Comparison of ENCODE assay signal across 8 cellular contexts in the genomic region with DNA sequence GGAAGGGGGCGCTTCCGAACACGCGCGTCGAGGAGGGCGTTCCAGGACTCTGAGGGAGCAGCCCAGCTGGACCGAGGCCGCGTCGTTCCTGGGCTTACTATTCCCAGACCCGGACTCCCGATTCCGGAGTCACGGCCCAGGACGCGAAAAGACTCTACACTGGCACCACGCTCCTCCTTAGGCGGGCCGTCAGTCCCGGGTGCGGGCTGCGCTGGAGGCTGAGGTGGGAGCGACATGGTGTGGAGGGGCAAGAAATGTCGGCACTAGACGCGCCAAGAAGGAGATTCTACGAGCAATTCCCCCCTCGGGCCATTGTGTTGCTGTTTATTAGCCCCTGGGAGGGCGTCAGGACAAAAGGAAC. TPM values are rescaled to one million over a fixed set of nuclear protein-coding genes. Genes with fewer than 3 reads are reported as not detected.
DNase-seq lines count a peak whose midpoint lies in the region; ATAC-seq and TF ChIP-seq lines count a peak whose summit lies in the region.

No MANE protein-coding gene starts in this region.

- H3K4me1 ChIP-seq in ES-I3 (ENCODE audit: insufficient read depth, low read length), result no peaks in the 10 kb centered on the region
- H3K4me1 ChIP-seq in KMS-11 (ENCODE audit: low read depth, poor library complexity, severe bottlenecking), result no peaks in the 10 kb centered on the region
- peaks cover 15% of the 10 kb centered on the region for H3K4me1 ChIP-seq in mononuclear cell (ENCODE audit: insufficient read depth, low read length)

- intact Hi-C loops in dendritic cell treated with granulocyte-macrophage colony-stimulating factor and Interleukin-4, amounts not matched to agents 40 ng/mL and 50 ng/mL, for 4 days (cut with micrococcal nuclease), result no loop called here

- H3K27me3 Mint-ChIP-seq in dendritic cell treated with granulocyte-macrophage colony-stimulating factor and Interleukin-4, amounts not matched to agents 40 ng/mL and 50 ng/mL, for 4 days, result peaks cover 35% of the 10 kb centered on the region

- peak overlapping the region; percentile 88 for H3K4me3 Mint-ChIP-seq in dendritic cell treated with granulocyte-macrophage colony-stimulating factor and Interleukin-4, amounts not matched to agents 40 ng/mL and 50 ng/mL, for 4 days

- H4K20me1 ChIP-seq in KMS-11 (ENCODE audit: insufficient read depth), result no peaks in the 10 kb centered on the region

- H3K4me3 ChIP-seq in KMS-11 (IDR thresholded peaks at IDR 0.05; ENCODE audit: insufficient read depth, low read depth, low read length), result no peak overlapping the region
- peak overlapping the region; percentile 43 for H3K4me3 ChIP-seq in mononuclear cell (ENCODE audit: low read length)

- H3K79me2 ChIP-seq in KMS-11 (ENCODE audit: insufficient read depth, low read depth), result no peaks in the 10 kb centered on the region

- no peak for TF ChIP-seq CTCF in KMS-11 (conservative IDR thresholded peaks at IDR 0.05; ENCODE audit: low read depth, low read length)

- H3K4me1 Mint-ChIP-seq in dendritic cell treated with granulocyte-macrophage colony-stimulating factor and Interleukin-4, amounts not matched to agents 40 ng/mL and 50 ng/mL, for 4 days (ENCODE audit: low read depth), result peaks cover 18% of the 10 kb centered on the region

- H3K4me2 ChIP-seq in KMS-11, result peak overlapping the region; percentile 63

- peak overlapping the region; percentile 98 for H2AFZ ChIP-seq in KMS-11 (ENCODE audit: low read depth)

- H3K36me3 ChIP-seq in ES-I3 (ENCODE audit: insufficient read depth, low read length) (no peaks in the 10 kb centered on the region), KMS-11 (ENCODE audit: insufficient read depth) (no peaks in the 10 kb centered on the region)

- H3K9me3 Mint-ChIP-seq in dendritic cell treated with granulocyte-macrophage colony-stimulating factor and Interleukin-4, amounts not matched to agents 40 ng/mL and 50 ng/mL, for 4 days, result no peaks in the 10 kb centered on the region

- H3K27ac Mint-ChIP-seq in dendritic cell treated with granulocyte-macrophage colony-stimulating factor and Interleukin-4, amounts not matched to agents 40 ng/mL and 50 ng/mL, for 4 days, result no peak overlapping the region

- no peaks in the 10 kb centered on the region for H3K27me3 ChIP-seq in KMS-11 (ENCODE audit: insufficient read depth, low read depth)
- H3K27me3 ChIP-seq in mononuclear cell (ENCODE audit: insufficient read depth, low read length), result peaks cover 19% of the 10 kb centered on the region

- DNase-seq in NCI-H1417 (lab: John Stamatoyannopoulos, UW) (no peak), amniotic stem cell (lab: John Stamatoyannopoulos, UW) (no peak)
- no peak for DNase-seq in stimulated activated CD4-positive, alpha-beta T cell treated with anti-CD3 and anti-CD28 coated beads, Interleukin-2, amount 100 ng/mL, for 48 hours

- peak; percentile 21 for ATAC-seq in GM21619 (IDR thresholded peaks at IDR 0.05; ENCODE audit: unreplicated experiment)

- H3K9me3 ChIP-seq in ES-I3 (ENCODE audit: control insufficient read depth, insufficient read depth, low read length) (no peaks in the 10 kb centered on the region), mononuclear cell (ENCODE audit: low read depth, low read length) (no peaks in the 10 kb centered on the region)

- H3K9ac ChIP-seq in ES-I3 (ENCODE audit: low read depth, low read length), result peak overlapping the region; percentile 72; the same call in 1 of the 2 replicates
- H3K9ac ChIP-seq in KMS-11, result no peak overlapping the region

- no peak overlapping the region for H3K27ac ChIP-seq in KMS-11

- H3K36me3 Mint-ChIP-seq in dendritic cell treated with granulocyte-macrophage colony-stimulating factor and Interleukin-4, amounts not matched to agents 40 ng/mL and 50 ng/mL, for 4 days (ENCODE audit: low read depth), result peaks cover 6% of the 10 kb centered on the region

RNA-seq across cellular contexts. Expression of a gene that starts 0.6 kb away (rescaled TPM):
- 0.73 TPM for total RNA-seq in mononuclear cell

RNA-seq across cellular contexts. Expression of a gene that starts 26.9 kb away (rescaled TPM):
- total RNA-seq in mononuclear cell, result 12.3 TPM
